ENCODE assay signal across 11 cellular contexts in genomic region chrX:46571423-46572294, GRCh38. TPM values are rescaled to one million over a fixed set of nuclear protein-coding genes. Genes with fewer than 3 reads are reported as not detected.
DNase-seq lines count a peak whose midpoint lies in the region; ATAC-seq and TF ChIP-seq lines count a peak whose summit lies in the region.
"Had no signal": no experiment of that assay in that cellular context is flagged by ENCODE, and none has a peak within 500 bp of the region (broad histone marks: within the 10 kb centered on the region; RNA-seq: fewer than 3 reads in every experiment).

No MANE protein-coding gene starts in this region.

- 76% methylated on average over 10 of the region's 10 CpGs; no CpG with 5 or more reads in 1 of the 2 donors for WGBS in transverse colon (ENCODE audit: low coverage in 1 of 2), 2 donors

- H3K4me1 Mint-ChIP-seq in activated T-cell treated with anti-CD3 and anti-CD28 coated beads, Interleukin-2, amount 50 U/mL, for 24 hours (ENCODE audit: low read depth), result peaks cover 34% of the 10 kb centered on the region
- peaks cover 23% of the 10 kb centered on the region for H3K4me1 Mint-ChIP-seq in activated T-helper 2 cell treated with anti-CD3 and anti-CD28 coated beads, Interferon-gamma antibody, Interleukin-2, Interleukin-4, amounts not matched to agents 10 μg/mL and 5 μg/mL and 100 μg/mL, durations not matched to agents 14 hours and 24 hours and 36 hours (ENCODE audit: low read depth)
- H3K4me1 Mint-ChIP-seq in stimulated activated memory B cell treated with anti-CD40 and anti-IgM and Interleukin-4, amounts not matched to agents 10 μg/mL and 1 μg/mL and 100 μg/mL, for 72 hours, result peaks cover 38% of the 10 kb centered on the region

- no peaks in the 10 kb centered on the region for H3K9me3 ChIP-seq in transverse colon
- H3K9me3 ChIP-seq: SJSA1 had no signal

- peak overlapping the region; percentile 91 for H3K27ac Mint-ChIP-seq in activated T-cell treated with anti-CD3 and anti-CD28 coated beads, Interleukin-2, amount 50 U/mL, for 24 hours
- peak overlapping the region; percentile 70 for H3K27ac Mint-ChIP-seq in activated T-helper 2 cell treated with anti-CD3 and anti-CD28 coated beads, Interferon-gamma antibody, Interleukin-2, Interleukin-4, amounts not matched to agents 10 μg/mL and 5 μg/mL and 100 μg/mL, durations not matched to agents 14 hours and 24 hours and 36 hours
- peak overlapping the region; percentile 85 for H3K27ac Mint-ChIP-seq in stimulated activated memory B cell treated with anti-CD40 and anti-IgM and Interleukin-4, amounts not matched to agents 10 μg/mL and 1 μg/mL and 100 μg/mL, for 72 hours

- no peak overlapping the region for H3K4me3 ChIP-seq in transverse colon
- H3K4me3 ChIP-seq: SJSA1 had no signal

- TF ChIP-seq CTCF in transverse colon (IDR thresholded peaks at IDR 0.05), result no peak

- no peak for TF ChIP-seq POLR2A in transverse colon (IDR thresholded peaks at IDR 0.05)

- in situ Hi-C loops in transverse colon (cut with MboI; ENCODE audit: low pct_ligation_motif_present in 1 of 4, low pct_unique_long_range_greater_than_20kb in 1 of 4, low sequenced_read_pairs in 3 of 4), result loop anchor here in 1 of 4 donors (25.0 kb wide), 1 partner anchor 216 kb away; no protein-coding TSS in a partner anchor

- no peak for TF ChIP-seq EP300 in transverse colon (IDR thresholded peaks at IDR 0.05; ENCODE audit: low read depth)

- no peak overlapping the region for H3K27ac ChIP-seq in transverse colon
- H3K27ac ChIP-seq: SJSA1 had no signal

- H3K27me3 ChIP-seq in transverse colon, result peaks cover 7% of the 10 kb centered on the region
- H3K27me3 ChIP-seq: SJSA1 had no signal

- DNase-seq in activated T-cell treated with anti-CD3 and anti-CD28 coated beads, Interleukin-2, amount 50 U/mL, for 24 hours, result no peak
- DNase-seq in activated T-cell treated with anti-CD3 and anti-CD28 coated beads, Interleukin-2, amount 50 U/mL, for 1 hour, result no peak
- no peak for DNase-seq in activated T-helper 2 cell treated with anti-CD3 and anti-CD28 coated beads, Interferon-gamma antibody, Interleukin-2, Interleukin-4, amounts not matched to agents 10 μg/mL and 5 μg/mL and 100 μg/mL, durations not matched to agents 14 hours and 24 hours and 36 hours (ENCODE audit: low spot score)
- DNase-seq in stimulated activated CD8-positive, alpha-beta memory T cell treated with anti-CD3 and anti-CD28 coated beads, Interleukin-4, amount 100 ng/mL, for 48 hours, result no peak
- no peak for DNase-seq in transverse colon
- no peak for DNase-seq in AG08396 (ENCODE audit: low spot score)
- DNase-seq: cortex of kidney, NCI-H2081 had no signal

- H3K36me3 Mint-ChIP-seq in activated T-cell treated with anti-CD3 and anti-CD28 coated beads, Interleukin-2, amount 50 U/mL, for 24 hours (ENCODE audit: low read depth), result no peaks in the 10 kb centered on the region
- H3K36me3 Mint-ChIP-seq in activated T-helper 2 cell treated with anti-CD3 and anti-CD28 coated beads, Interferon-gamma antibody, Interleukin-2, Interleukin-4, amounts not matched to agents 10 μg/mL and 5 μg/mL and 100 μg/mL, durations not matched to agents 14 hours and 24 hours and 36 hours (ENCODE audit: low read depth), result peaks cover 2% of the 10 kb centered on the region
- no peaks in the 10 kb centered on the region for H3K36me3 Mint-ChIP-seq in stimulated activated memory B cell treated with anti-CD40 and anti-IgM and Interleukin-4, amounts not matched to agents 10 μg/mL and 1 μg/mL and 100 μg/mL, for 72 hours

- no peaks in the 10 kb centered on the region for H3K36me3 ChIP-seq in transverse colon
- H3K36me3 ChIP-seq: SJSA1 had no signal

- peak; percentile 31 for ATAC-seq in HG02610 (IDR thresholded peaks at IDR 0.05; ENCODE audit: unreplicated experiment)
- peak; percentile 42 for ATAC-seq in stimulated activated memory B cell treated with anti-CD40 and anti-IgM and Interleukin-4, amounts not matched to agents 10 μg/mL and 1 μg/mL and 100 μg/mL, for 72 hours

- intact Hi-C loops in activated T-helper 2 cell treated with anti-CD3 and anti-CD28 coated beads, Interferon-gamma antibody, Interleukin-2, Interleukin-4, amounts not matched to agents 10 μg/mL and 5 μg/mL and 100 μg/mL, durations not matched to agents 14 hours and 24 hours and 36 hours (cut with micrococcal nuclease), result loop anchor here (1.0 to 10.0 kb wide), 5 partner anchors 16 to 223 kb away; partner anchors contain the start of gene ZNF674
- intact Hi-C loops in transverse colon (cut with DNase I; ENCODE audit: low total_unique reads), result no loop called here

- peaks cover 0 to 14% (median 10%) of the 10 kb centered on the region in 4 donors for H3K4me1 ChIP-seq in transverse colon

- peaks cover 26% of the 10 kb centered on the region for H3K27me3 Mint-ChIP-seq in activated T-cell treated with anti-CD3 and anti-CD28 coated beads, Interleukin-2, amount 50 U/mL, for 24 hours
- H3K27me3 Mint-ChIP-seq in activated T-helper 2 cell treated with anti-CD3 and anti-CD28 coated beads, Interferon-gamma antibody, Interleukin-2, Interleukin-4, amounts not matched to agents 10 μg/mL and 5 μg/mL and 100 μg/mL, durations not matched to agents 14 hours and 24 hours and 36 hours (ENCODE audit: low read depth), result no peaks in the 10 kb centered on the region
- H3K27me3 Mint-ChIP-seq in stimulated activated memory B cell treated with anti-CD40 and anti-IgM and Interleukin-4, amounts not matched to agents 10 μg/mL and 1 μg/mL and 100 μg/mL, for 72 hours, result no peaks in the 10 kb centered on the region

- H3K4me3 Mint-ChIP-seq in activated T-cell treated with anti-CD3 and anti-CD28 coated beads, Interleukin-2, amount 50 U/mL, for 24 hours, result peak overlapping the region; percentile 1
- peak overlapping the region; percentile 40 for H3K4me3 Mint-ChIP-seq in activated T-helper 2 cell treated with anti-CD3 and anti-CD28 coated beads, Interferon-gamma antibody, Interleukin-2, Interleukin-4, amounts not matched to agents 10 μg/mL and 5 μg/mL and 100 μg/mL, durations not matched to agents 14 hours and 24 hours and 36 hours (ENCODE audit: low read depth)
- peak overlapping the region; percentile 34 for H3K4me3 Mint-ChIP-seq in stimulated activated memory B cell treated with anti-CD40 and anti-IgM and Interleukin-4, amounts not matched to agents 10 μg/mL and 1 μg/mL and 100 μg/mL, for 72 hours

- no peaks in the 10 kb centered on the region for H3K9me3 Mint-ChIP-seq in activated T-cell treated with anti-CD3 and anti-CD28 coated beads, Interleukin-2, amount 50 U/mL, for 24 hours
- H3K9me3 Mint-ChIP-seq in activated T-helper 2 cell treated with anti-CD3 and anti-CD28 coated beads, Interferon-gamma antibody, Interleukin-2, Interleukin-4, amounts not matched to agents 10 μg/mL and 5 μg/mL and 100 μg/mL, durations not matched to agents 14 hours and 24 hours and 36 hours, result no peaks in the 10 kb centered on the region
- no peaks in the 10 kb centered on the region for H3K9me3 Mint-ChIP-seq in stimulated activated memory B cell treated with anti-CD40 and anti-IgM and Interleukin-4, amounts not matched to agents 10 μg/mL and 1 μg/mL and 100 μg/mL, for 72 hours

RNA-seq across cellular contexts. Expression of gene CHST7, which starts 1.9 kb away (rescaled TPM):
- total RNA-seq in activated T-helper 2 cell treated with anti-CD3 and anti-CD28 coated beads, Interferon-gamma antibody, Interleukin-2, Interleukin-4, amounts not matched to agents 10 μg/mL and 5 μg/mL and 100 μg/mL, durations not matched to agents 14 hours and 24 hours and 36 hours, result 3.8 TPM in 2 replicates
- total RNA-seq in transverse colon, result 10 to 100 TPM in 1 of 4 donors, 1 to 10 TPM in 3; 4.9 to 10.3 (median 7.6) TPM

RNA-seq across cellular contexts. Expression of gene ZNF674, which starts 26.4 kb away (rescaled TPM):
- total RNA-seq in activated T-helper 2 cell treated with anti-CD3 and anti-CD28 coated beads, Interferon-gamma antibody, Interleukin-2, Interleukin-4, amounts not matched to agents 10 μg/mL and 5 μg/mL and 100 μg/mL, durations not matched to agents 14 hours and 24 hours and 36 hours, result 2.4 and 2.5 TPM in 2 replicates
- 10 to 100 TPM in 1 of 4 donors, 1 to 10 TPM in 2, under 1 TPM in 1; 0.37 to 11.0 (median 5.6) TPM for total RNA-seq in transverse colon
